In the genomic region with DNA sequence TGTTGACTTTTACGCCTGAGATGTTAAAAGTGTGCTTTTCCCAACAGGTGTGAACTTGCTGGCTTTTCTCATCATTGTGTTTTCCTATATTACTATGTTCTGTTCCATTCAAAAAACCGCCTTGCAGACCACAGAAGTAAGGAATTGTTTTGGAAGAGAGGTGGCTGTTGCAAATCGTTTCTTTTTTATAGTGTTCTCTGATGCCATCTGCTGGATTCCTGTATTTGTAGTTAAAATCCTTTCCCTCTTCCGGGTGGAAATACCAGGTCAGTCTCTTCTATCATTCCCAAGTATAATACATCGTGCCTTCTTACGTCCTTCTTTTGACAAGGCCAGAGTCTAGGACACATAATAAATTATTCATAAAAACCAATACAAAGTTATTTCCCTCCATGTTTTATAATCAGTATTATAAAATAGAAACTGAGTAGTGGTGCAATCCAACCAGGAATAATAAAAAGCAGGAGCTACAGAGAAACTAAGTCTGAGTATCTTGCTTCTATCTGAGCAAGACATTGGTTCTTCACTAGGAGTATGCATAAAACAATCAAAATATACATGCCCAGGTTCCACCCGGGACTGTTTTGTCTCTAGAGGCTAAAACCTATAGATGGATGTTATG, we compare ENCODE assay signal across 9 cellular contexts. TPM values are rescaled to one million over a fixed set of nuclear protein-coding genes. Genes with fewer than 3 reads are reported as not detected.
A peak's percentile ranks its signal among the peaks of the same experiment; 100 is the strongest.
DNase-seq lines count a peak whose midpoint lies in the region; ATAC-seq lines count a peak whose summit lies in the region.
"Had no signal": no experiment of that assay in that cellular context is flagged by ENCODE, and none has a peak within 500 bp of the region (broad histone marks: within the 10 kb centered on the region; RNA-seq: fewer than 3 reads in every experiment).

No MANE protein-coding gene starts in this region.

- DNase-seq in DMS53 treated with DMSO at 0.1 percent for 48 hours (lab: John Stamatoyannopoulos, UW; ENCODE audit: unreplicated experiment), result peak; percentile 50
- peak; percentile 30 for DNase-seq in NCI-H2227 (lab: John Stamatoyannopoulos, UW; ENCODE audit: unreplicated experiment)
- peak; percentile 53 for DNase-seq in dermis blood vessel endothelial cell
- DNase-seq in neuronal stem cell (ENCODE audit: low spot score), result peak; percentile 4
- DNase-seq in middle frontal gyrus (ENCODE audit: extremely low spot score, low spot score), result no peak
- no peak for DNase-seq in T-cell
- DNase-seq in NOMO-1 treated with dmso at 0.1 percent for 144 hours (lab: John Stamatoyannopoulos, UW; ENCODE audit: unreplicated experiment), result no peak

- H3K27ac ChIP-seq in neuronal stem cell (replicated peaks; ENCODE audit: low read length), result no peak overlapping the region

- H3K4ac ChIP-seq in neuronal stem cell (ENCODE audit: low read length), result no peak overlapping the region

- no peak overlapping the region for H2BK12ac ChIP-seq in neuronal stem cell (ENCODE audit: low read length)

- H3K36me3 ChIP-seq in neuronal stem cell (replicated peaks in 1 of 2; ENCODE audit: control insufficient read depth in 2 of 2, insufficient read depth in 2 of 2, low read length in 2 of 2), result no peaks in the 10 kb centered on the region

- no peak overlapping the region for H3K23ac ChIP-seq in neuronal stem cell (ENCODE audit: low read depth, low read length, poor library complexity)

- no peaks in the 10 kb centered on the region for H3K79me1 ChIP-seq in neuronal stem cell (ENCODE audit: low read depth, low read length)

- CTCF ChIA-PET in T-cell (lab: Charles Lee), result no interaction called here

- no peak overlapping the region for H3K4me2 ChIP-seq in neuronal stem cell (ENCODE audit: insufficient read depth, low read length, poor library complexity, severe bottlenecking)

- no peak for ATAC-seq in T-cell (replicated peaks in 1 of 4)
- no peak for ATAC-seq in HG03175 (IDR thresholded peaks at IDR 0.05; ENCODE audit: unreplicated experiment)

- H3K18ac ChIP-seq in neuronal stem cell (ENCODE audit: low read length), result no peak overlapping the region

- peaks cover 0 to 9% (median 3%) of the 10 kb centered on the region in 3 donors for H3K4me1 Mint-ChIP-seq in T-cell
- H3K4me1 Mint-ChIP-seq: central memory CD8-positive, alpha-beta T cell had no signal

- H3K4me1 ChIP-seq in neuronal stem cell (ENCODE audit: control insufficient read depth in 2 of 2, insufficient read depth in 1 of 2, low read depth in 1 of 2, low read length in 2 of 2), result no peaks in the 10 kb centered on the region

- no peak overlapping the region for H3K9ac ChIP-seq in neuronal stem cell (ENCODE audit: low read depth, low read length, poor library complexity)

- no peak overlapping the region for H2BK120ac ChIP-seq in neuronal stem cell (ENCODE audit: low read depth, low read length)

- H3K36me3 Mint-ChIP-seq in T-cell, result no peaks in the 10 kb centered on the region

- no peak overlapping the region for H2AK5ac ChIP-seq in neuronal stem cell (ENCODE audit: low read depth, low read length)

- H3K9me3 Mint-ChIP-seq in T-cell, result no peaks in the 10 kb centered on the region
- H3K9me3 Mint-ChIP-seq: central memory CD8-positive, alpha-beta T cell had no signal

- H3K4me3 ChIP-seq in neuronal stem cell (ENCODE audit: low read length in 2 of 2), result no peak overlapping the region

- peaks cover 3 to 10% of the 10 kb centered on the region in 2 donors for H3K27me3 Mint-ChIP-seq in T-cell
- H3K27me3 Mint-ChIP-seq: central memory CD8-positive, alpha-beta T cell had no signal

- H3K27ac Mint-ChIP-seq in T-cell, result no peak overlapping the region

- H3K4me3 Mint-ChIP-seq in T-cell, result no peak overlapping the region
- H3K4me3 Mint-ChIP-seq: central memory CD8-positive, alpha-beta T cell had no signal

- H4K8ac ChIP-seq in neuronal stem cell (ENCODE audit: low read depth, low read length), result no peak overlapping the region

- H2BK15ac ChIP-seq in neuronal stem cell (ENCODE audit: low read length), result no peak overlapping the region

- H2AFZ ChIP-seq in neuronal stem cell (ENCODE audit: low read length), result no peak overlapping the region

- no peaks in the 10 kb centered on the region for H3K9me3 ChIP-seq in neuronal stem cell (replicated peaks in 1 of 2; ENCODE audit: control insufficient read depth in 2 of 2, insufficient read depth in 1 of 2, low read depth in 1 of 2, low read length in 2 of 2)

- H3K14ac ChIP-seq in neuronal stem cell (ENCODE audit: low read length), result no peak overlapping the region

- POLR2A ChIA-PET in T-cell (lab: Charles Lee), result no interaction called here

- no peaks in the 10 kb centered on the region for H3K27me3 ChIP-seq in neuronal stem cell (ENCODE audit: control insufficient read depth in 3 of 3, insufficient read depth in 3 of 3, low read depth in 1 of 3, low read length in 3 of 3)

- H4K91ac ChIP-seq in neuronal stem cell (ENCODE audit: low read depth, low read length, poor library complexity), result no peak overlapping the region

- no peak overlapping the region for H2BK5ac ChIP-seq in neuronal stem cell (ENCODE audit: low read length)

- WGBS in neuronal stem cell (ENCODE audit: extremely low coverage in 2 of 2, insufficient read length in 2 of 2, insufficient replicate concordance in 1 of 2), 2 donors, result no CpG with 5 or more reads among the region's 7 CpGs

RNA-seq across cellular contexts. Expression of a gene that starts 57.9 kb away (rescaled TPM):
- total RNA-seq in dermis blood vessel endothelial cell (not detected in 2 replicates), T-cell (not detected)
- polyA plus RNA-seq in neuronal stem cell (2013, experiment 1 of 2), result not detected
- polyA plus RNA-seq in neuronal stem cell (2013, experiment 2 of 2), result not detected

Comparison
In these comparisons a context has a peak if more than half of its experiments do, and no peak if none do; other contexts are left out.
1. DNase-seq: peak in DMS53 treated with DMSO at 0.1 percent for 48 hours (single experiment), NCI-H2227 (single experiment), dermis blood vessel endothelial cell (single experiment) and neuronal stem cell (single experiment); none in middle frontal gyrus (single experiment), T-cell (0 of 34) and NOMO-1 treated with dmso at 0.1 percent for 144 hours (single experiment).